In the genomic region with DNA sequence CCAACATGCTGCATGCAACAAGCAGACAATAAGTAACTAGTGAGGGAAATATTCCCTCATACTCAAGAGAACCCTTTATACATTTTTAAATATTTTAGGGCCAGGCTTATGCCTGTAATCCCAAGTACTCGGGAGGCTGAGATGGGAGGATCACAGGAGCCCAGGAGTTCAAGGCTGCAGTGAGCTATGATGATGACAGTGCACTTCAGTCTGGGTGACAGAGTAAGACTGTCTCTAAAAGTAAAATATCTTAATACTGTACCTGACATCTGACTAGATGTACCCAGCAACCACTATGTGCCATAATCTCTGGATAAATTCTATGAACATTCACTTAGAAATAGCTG, we compare ENCODE assay signal across 12 cellular contexts. TPM values are rescaled to one million over a fixed set of nuclear protein-coding genes. Genes with fewer than 3 reads are reported as not detected.
DNase-seq lines count a peak whose midpoint lies in the region; ATAC-seq and TF ChIP-seq lines count a peak whose summit lies in the region.
"Had no signal": no experiment of that assay in that cellular context is flagged by ENCODE, and none has a peak within 500 bp of the region (broad histone marks: within the 10 kb centered on the region; RNA-seq: fewer than 3 reads in every experiment).

No MANE protein-coding gene starts in this region.

- TF ChIP-seq CTCF in GM23338 (conservative IDR thresholded peaks at IDR 0.05; ENCODE audit: low read depth in 2 of 2) (no peak), nephron (IDR thresholded peaks at IDR 0.05; ENCODE audit: unreplicated experiment in 3 of 3) (no peak)

- H3K27ac Mint-ChIP-seq in CD4-positive, CD25-positive, alpha-beta regulatory T cell, result peak overlapping the region; percentile 26 to 99 (median 99)
- peak overlapping the region; percentile 38; the same call in 1 of the 2 replicates for H3K27ac Mint-ChIP-seq in GM23338
- no peak overlapping the region for H3K27ac Mint-ChIP-seq in activated naive CD8-positive, alpha-beta T cell treated with anti-CD3 and anti-CD28 coated beads, Interleukin-2, amount 10 ng/mL, durations not matched to agents 7 days and 5 days
- peak overlapping the region; percentile 88 to 94 (median 92) for H3K27ac Mint-ChIP-seq in nephron

- H3K36me3 ChIP-seq in CD4-positive, CD25-positive, alpha-beta regulatory T cell (ENCODE audit: control insufficient read depth, insufficient read depth, low read length), result peaks cover 23% of the 10 kb centered on the region
- peaks cover 39% of the 10 kb centered on the region for H3K36me3 ChIP-seq in GM23338 (ENCODE audit: insufficient read depth)

- H3K27me3 Mint-ChIP-seq in CD4-positive, CD25-positive, alpha-beta regulatory T cell, result no peaks in the 10 kb centered on the region
- H3K27me3 Mint-ChIP-seq in GM23338 (ENCODE audit: insufficient read depth, low read depth, poor library complexity), result peaks cover 14% of the 10 kb centered on the region
- H3K27me3 Mint-ChIP-seq in activated naive CD8-positive, alpha-beta T cell treated with anti-CD3 and anti-CD28 coated beads, Interleukin-2, amount 10 ng/mL, durations not matched to agents 7 days and 5 days, result no peaks in the 10 kb centered on the region
- H3K27me3 Mint-ChIP-seq in nephron (ENCODE audit: low read depth), result no peaks in the 10 kb centered on the region

- no peak for DNase-seq in CD4-positive, CD25-positive, alpha-beta regulatory T cell
- DNase-seq in GM23338 (ENCODE audit: low spot score), result no peak
- no peak for DNase-seq in activated naive CD8-positive, alpha-beta T cell treated with anti-CD3 and anti-CD28 coated beads, Interleukin-2, amount 10 ng/mL, durations not matched to agents 7 days and 5 days
- DNase-seq in NCI-H1092 (lab: John Stamatoyannopoulos, UW), result no peak
- no peak for DNase-seq in Kasumi-1 (lab: John Stamatoyannopoulos, UW)
- DNase-seq: MG63, NCI-H226, right cardiac atrium had no signal

- no peaks in the 10 kb centered on the region for H3K9me3 Mint-ChIP-seq in CD4-positive, CD25-positive, alpha-beta regulatory T cell
- no peaks in the 10 kb centered on the region for H3K9me3 Mint-ChIP-seq in GM23338
- no peaks in the 10 kb centered on the region for H3K9me3 Mint-ChIP-seq in activated naive CD8-positive, alpha-beta T cell treated with anti-CD3 and anti-CD28 coated beads, Interleukin-2, amount 10 ng/mL, durations not matched to agents 7 days and 5 days
- no peaks in the 10 kb centered on the region for H3K9me3 Mint-ChIP-seq in nephron

- peaks cover 11% of the 10 kb centered on the region for H4K20me1 ChIP-seq in GM23338 (replicated peaks; ENCODE audit: insufficient read depth)

- POLR2A ChIA-PET in activated naive CD8-positive, alpha-beta T cell treated with anti-CD3 and anti-CD28 coated beads, Interleukin-2, amount 10 ng/mL, durations not matched to agents 7 days and 5 days (lab: Charles Lee), result interaction anchor here (1.6 to 2.9 kb wide), 2 partner anchors 11 to 34 kb away, joined by 3 to 12 read pairs; partner anchors contain the start of gene VDAC1

- peaks cover 11% of the 10 kb centered on the region; the same call in 1 of the 2 replicates for H3F3A ChIP-seq in GM23338 (replicated peaks; ENCODE audit: low read depth)

- H3K4me3 ChIP-seq in CD4-positive, CD25-positive, alpha-beta regulatory T cell (ENCODE audit: low read depth, low read length), result no peak overlapping the region
- H3K4me3 ChIP-seq in GM23338, result no peak overlapping the region
- H3K4me3 ChIP-seq: suprapubic skin had no signal

- no peak overlapping the region for H3K4me2 ChIP-seq in GM23338

- H3K9me3 ChIP-seq in CD4-positive, CD25-positive, alpha-beta regulatory T cell (ENCODE audit: control insufficient read depth in 2 of 2, low read length in 2 of 2), result no peaks in the 10 kb centered on the region
- H3K9me3 ChIP-seq: MG63, suprapubic skin had no signal

- no peaks in the 10 kb centered on the region for H3K9me2 ChIP-seq in GM23338 (ENCODE audit: insufficient read depth)

- no peaks in the 10 kb centered on the region for H3K27me3 ChIP-seq in CD4-positive, CD25-positive, alpha-beta regulatory T cell (ENCODE audit: control insufficient read depth, insufficient read depth, low read length)
- no peaks in the 10 kb centered on the region for H3K27me3 ChIP-seq in GM23338 (ENCODE audit: insufficient read depth)
- H3K27me3 ChIP-seq: MG63, suprapubic skin had no signal

- H3K36me3 Mint-ChIP-seq in CD4-positive, CD25-positive, alpha-beta regulatory T cell, result peaks cover 9% of the 10 kb centered on the region
- H3K36me3 Mint-ChIP-seq in GM23338 (ENCODE audit: low read depth), result peaks cover 35% of the 10 kb centered on the region
- peaks cover 7% of the 10 kb centered on the region for H3K36me3 Mint-ChIP-seq in activated naive CD8-positive, alpha-beta T cell treated with anti-CD3 and anti-CD28 coated beads, Interleukin-2, amount 10 ng/mL, durations not matched to agents 7 days and 5 days
- H3K36me3 Mint-ChIP-seq in nephron (ENCODE audit: low read depth), result peaks cover 29% of the 10 kb centered on the region

- no peak for ATAC-seq in CD4-positive, CD25-positive, alpha-beta regulatory T cell (ENCODE audit: low read depth in 2 of 2)
- no peak for ATAC-seq in GM23338
- ATAC-seq in activated naive CD8-positive, alpha-beta T cell treated with anti-CD3 and anti-CD28 coated beads, Interleukin-2, amount 10 ng/mL, durations not matched to agents 7 days and 5 days (ENCODE audit: low read depth), result no peak
- ATAC-seq in GM21619 (IDR thresholded peaks at IDR 0.05; ENCODE audit: unreplicated experiment), result no peak
- ATAC-seq: Panc1, right cardiac atrium had no signal

- peaks cover 27% of the 10 kb centered on the region for H3K79me2 ChIP-seq in GM23338 (replicated peaks; ENCODE audit: insufficient read depth)

- peaks cover 5 to 41% (median 25%) of the 10 kb centered on the region in 4 donors for H3K4me1 Mint-ChIP-seq in CD4-positive, CD25-positive, alpha-beta regulatory T cell
- H3K4me1 Mint-ChIP-seq in GM23338, result peaks cover 11% of the 10 kb centered on the region; the same call in 2 of the 3 replicates
- peaks cover 17% of the 10 kb centered on the region for H3K4me1 Mint-ChIP-seq in activated naive CD8-positive, alpha-beta T cell treated with anti-CD3 and anti-CD28 coated beads, Interleukin-2, amount 10 ng/mL, durations not matched to agents 7 days and 5 days
- H3K4me1 Mint-ChIP-seq in nephron, result peaks cover 29% of the 10 kb centered on the region

- H3K4me1 ChIP-seq in CD4-positive, CD25-positive, alpha-beta regulatory T cell (ENCODE audit: control insufficient read depth, insufficient read depth, low read length, poor library complexity, severe bottlenecking), result peaks cover 20% of the 10 kb centered on the region
- H3K4me1 ChIP-seq in GM23338 (ENCODE audit: insufficient read depth), result no peaks in the 10 kb centered on the region; the same call in 1 of the 2 replicates

- peak overlapping the region; percentile 91 to 99 (median 97) for H3K4me3 Mint-ChIP-seq in CD4-positive, CD25-positive, alpha-beta regulatory T cell
- 0 out of 3 replicates have a peak overlapping the region, but pooled peaks have one; percentile 97 for H3K4me3 Mint-ChIP-seq in GM23338
- H3K4me3 Mint-ChIP-seq in activated naive CD8-positive, alpha-beta T cell treated with anti-CD3 and anti-CD28 coated beads, Interleukin-2, amount 10 ng/mL, durations not matched to agents 7 days and 5 days, result peak overlapping the region; percentile 95
- H3K4me3 Mint-ChIP-seq in nephron, result peak overlapping the region; percentile 93 to 97 (median 97)

- H2AFZ ChIP-seq in GM23338, result no peak overlapping the region

- peak overlapping the region; percentile 85 for H3K27ac ChIP-seq in CD4-positive, CD25-positive, alpha-beta regulatory T cell (ENCODE audit: insufficient read depth, low read length, poor library complexity, severe bottlenecking)
- no peak overlapping the region; the same call in 1 of the 2 replicates for H3K27ac ChIP-seq in GM23338 (ENCODE audit: low read depth)

TF ChIP-seq in GM23338, 12 proteins besides CTCF, POLR2A, EP300 and RAD21 (continues in another document):
- no peak for TF ChIP-seq EZH2 (IDR thresholded peaks at IDR 0.05; ENCODE audit: low read depth, unreplicated experiment)

RNA-seq across cellular contexts. Expression of gene C5orf15, which starts 1.9 kb away (rescaled TPM):
- total RNA-seq in CD4-positive, CD25-positive, alpha-beta regulatory T cell, result 12.9 TPM
- polyA plus RNA-seq in CD4-positive, CD25-positive, alpha-beta regulatory T cell, result 10 to 100 TPM; 24.0 to 34.8 (median 26.8) TPM
- 61.4 and 67.4 TPM in 2 replicates for total RNA-seq in GM23338 (2014; rRNA removed; shearing (Covaris generic))
- polyA plus RNA-seq in GM23338 (2016; fragmentation: Nextera tagmentation; extraction: Ambion mirVana), result 28.6 and 37.7 TPM in 2 replicates
- total RNA-seq in activated naive CD8-positive, alpha-beta T cell treated with anti-CD3 and anti-CD28 coated beads, Interleukin-2, amount 10 ng/mL, durations not matched to agents 7 days and 5 days, result 10 to 100 TPM; 19.1 to 24.8 TPM

RNA-seq across cellular contexts. Expression of gene VDAC1, which starts 34.5 kb away (rescaled TPM):
- total RNA-seq in CD4-positive, CD25-positive, alpha-beta regulatory T cell, result 56.0 TPM
- polyA plus RNA-seq in CD4-positive, CD25-positive, alpha-beta regulatory T cell, result 100 to 1,000 TPM in 2 of 4 donors, 10 to 100 TPM in 2; 85.4 to 104 (median 97.6) TPM
- total RNA-seq in GM23338 (2014; rRNA removed; shearing (Covaris generic)), result 329 and 363 TPM in 2 replicates
- polyA plus RNA-seq in GM23338 (2016; fragmentation: Nextera tagmentation; extraction: Ambion mirVana), result 285 and 300 TPM in 2 replicates
- total RNA-seq in activated naive CD8-positive, alpha-beta T cell treated with anti-CD3 and anti-CD28 coated beads, Interleukin-2, amount 10 ng/mL, durations not matched to agents 7 days and 5 days, result 100 to 1,000 TPM; 194 to 199 TPM
